29 cellular contexts compared by ENCODE assay signal in genomic region chr2:221908518-221908917, GRCh38.
"Had no signal": no experiment of that assay in that cellular context is flagged by ENCODE, and none has a peak within 500 bp of the region (broad histone marks: within the 10 kb centered on the region; RNA-seq: fewer than 3 reads in every experiment).

No MANE protein-coding gene starts in this region.

- H3K27ac ChIP-seq: brain microvascular endothelial cell, coronary artery, dorsolateral prefrontal cortex, esophagus muscularis mucosa, foreskin keratinocyte, gastrocnemius medialis had no signal

- DNase-seq: activated CD4-positive, alpha-beta memory T cell treated with anti-CD3 and anti-CD28 coated beads, Interleukin-2, amount 10 ng/mL, durations not matched to agents 7 days and 5 days; activated CD4-positive, alpha-beta T cell treated with anti-CD3 and anti-CD28 coated beads for 1 hour; activated CD4-positive, alpha-beta T cell treated with anti-CD3 and anti-CD28 coated beads for 4 hours; activated CD4-positive, alpha-beta T cell treated with anti-CD3 and anti-CD28 coated beads, Interleukin-2, amount 10 ng/mL, durations not matched to agents 7 days and 5 days; activated CD4-positive, alpha-beta T cell treated with anti-CD3 and anti-CD28 coated beads, Interleukin-2, amount 50 U/mL, for 4 hours; activated CD8-positive, alpha-beta memory T cell treated with anti-CD3 and anti-CD28 coated beads, Interleukin-2, amount 50 U/mL, for 48 hours; activated gamma-delta T cell; activated naive CD4-positive, alpha-beta T cell; activated naive CD4-positive, alpha-beta T cell treated with anti-CD3 and anti-CD28 coated beads, Interleukin-2, amount 10 ng/mL, durations not matched to agents 7 days and 5 days; activated naive CD8-positive, alpha-beta T cell treated with anti-CD3 and anti-CD28 coated beads, Interleukin-2, amount 10 ng/mL, durations not matched to agents 7 days and 5 days; activated T-cell treated with anti-CD3 and anti-CD28 coated beads for 4 hours; activated T-cell treated with anti-CD3 and anti-CD28 coated beads, Interleukin-2, amount 50 U/mL, for 24 hours; activated T-cell treated with anti-CD3 and anti-CD28 coated beads, Interleukin-2, amount 50 U/mL, for 72 hours; amniotic stem cell; anterior cingulate cortex; brain microvascular endothelial cell; dorsolateral prefrontal cortex; effector memory CD4-positive, alpha-beta T cell; erythroblast; foreskin keratinocyte; gastrocnemius medialis; glutamatergic neuron; T-helper 2 cell had no signal

- H3K9me3 Mint-ChIP-seq: activated CD4-positive, alpha-beta memory T cell treated with anti-CD3 and anti-CD28 coated beads, Interleukin-2, amount 10 ng/mL, durations not matched to agents 7 days and 5 days; activated CD4-positive, alpha-beta T cell treated with anti-CD3 and anti-CD28 coated beads, Interleukin-2, amount 10 ng/mL, durations not matched to agents 7 days and 5 days; activated naive CD4-positive, alpha-beta T cell treated with anti-CD3 and anti-CD28 coated beads, Interleukin-2, amount 10 ng/mL, durations not matched to agents 7 days and 5 days; activated naive CD8-positive, alpha-beta T cell treated with anti-CD3 and anti-CD28 coated beads, Interleukin-2, amount 10 ng/mL, durations not matched to agents 7 days and 5 days; activated T-cell treated with anti-CD3 and anti-CD28 coated beads, Interleukin-2, amount 50 U/mL, for 24 hours; dendritic cell treated with granulocyte-macrophage colony-stimulating factor and Interleukin-4, amounts not matched to agents 40 ng/mL and 50 ng/mL, for 4 days had no signal

- H3K9me3 ChIP-seq: esophagus muscularis mucosa, gastrocnemius medialis had no signal

- H3K36me3 Mint-ChIP-seq: activated naive CD4-positive, alpha-beta T cell treated with anti-CD3 and anti-CD28 coated beads, Interleukin-2, amount 10 ng/mL, durations not matched to agents 7 days and 5 days; activated naive CD4-positive, alpha-beta T cell treated with anti-CD3 and anti-CD28 coated beads, Interleukin-2, amount 50 U/mL, for 72 hours; activated naive CD8-positive, alpha-beta T cell treated with anti-CD3 and anti-CD28 coated beads, Interleukin-2, amount 10 ng/mL, durations not matched to agents 7 days and 5 days had no signal

- H3K27me3 ChIP-seq: brain microvascular endothelial cell, dorsolateral prefrontal cortex, esophagus muscularis mucosa, foreskin keratinocyte, gastrocnemius medialis had no signal

- H3K4me3 ChIP-seq: coronary artery, dorsolateral prefrontal cortex, esophagus muscularis mucosa, gastrocnemius medialis had no signal

- H3K27me3 Mint-ChIP-seq: activated CD4-positive, alpha-beta memory T cell treated with anti-CD3 and anti-CD28 coated beads, Interleukin-2, amount 10 ng/mL, durations not matched to agents 7 days and 5 days; activated CD4-positive, alpha-beta T cell treated with anti-CD3 and anti-CD28 coated beads, Interleukin-2, amount 10 ng/mL, durations not matched to agents 7 days and 5 days; activated naive CD4-positive, alpha-beta T cell treated with anti-CD3 and anti-CD28 coated beads, Interleukin-2, amount 10 ng/mL, durations not matched to agents 7 days and 5 days; activated naive CD8-positive, alpha-beta T cell treated with anti-CD3 and anti-CD28 coated beads, Interleukin-2, amount 10 ng/mL, durations not matched to agents 7 days and 5 days; activated T-cell treated with anti-CD3 and anti-CD28 coated beads, Interleukin-2, amount 50 U/mL, for 24 hours; central memory CD8-positive, alpha-beta T cell; dendritic cell treated with granulocyte-macrophage colony-stimulating factor and Interleukin-4, amounts not matched to agents 40 ng/mL and 50 ng/mL, for 4 days had no signal

- H3K4me3 Mint-ChIP-seq: activated CD4-positive, alpha-beta memory T cell treated with anti-CD3 and anti-CD28 coated beads, Interleukin-2, amount 10 ng/mL, durations not matched to agents 7 days and 5 days; activated CD4-positive, alpha-beta T cell treated with anti-CD3 and anti-CD28 coated beads, Interleukin-2, amount 10 ng/mL, durations not matched to agents 7 days and 5 days; activated naive CD4-positive, alpha-beta T cell treated with anti-CD3 and anti-CD28 coated beads, Interleukin-2, amount 10 ng/mL, durations not matched to agents 7 days and 5 days; activated naive CD8-positive, alpha-beta T cell treated with anti-CD3 and anti-CD28 coated beads, Interleukin-2, amount 10 ng/mL, durations not matched to agents 7 days and 5 days; activated T-cell treated with anti-CD3 and anti-CD28 coated beads, Interleukin-2, amount 50 U/mL, for 24 hours; activated T-cell treated with anti-CD3 and anti-CD28 coated beads, Interleukin-2, amount 50 U/mL, for 72 hours; central memory CD8-positive, alpha-beta T cell; dendritic cell treated with granulocyte-macrophage colony-stimulating factor and Interleukin-4, amounts not matched to agents 40 ng/mL and 50 ng/mL, for 4 days; WTC11 had no signal

- H3K4me1 ChIP-seq: esophagus muscularis mucosa, foreskin keratinocyte, gastrocnemius medialis had no signal

- H3K36me3 ChIP-seq: brain microvascular endothelial cell, esophagus muscularis mucosa, gastrocnemius medialis had no signal

- H3K4me1 Mint-ChIP-seq: activated CD4-positive, alpha-beta memory T cell treated with anti-CD3 and anti-CD28 coated beads, Interleukin-2, amount 10 ng/mL, durations not matched to agents 7 days and 5 days; activated CD4-positive, alpha-beta T cell treated with anti-CD3 and anti-CD28 coated beads, Interleukin-2, amount 10 ng/mL, durations not matched to agents 7 days and 5 days; activated naive CD4-positive, alpha-beta T cell treated with anti-CD3 and anti-CD28 coated beads, Interleukin-2, amount 10 ng/mL, durations not matched to agents 7 days and 5 days; activated naive CD8-positive, alpha-beta T cell treated with anti-CD3 and anti-CD28 coated beads, Interleukin-2, amount 10 ng/mL, durations not matched to agents 7 days and 5 days; central memory CD8-positive, alpha-beta T cell had no signal

- H3K27ac Mint-ChIP-seq: activated CD4-positive, alpha-beta memory T cell treated with anti-CD3 and anti-CD28 coated beads, Interleukin-2, amount 10 ng/mL, durations not matched to agents 7 days and 5 days; activated CD4-positive, alpha-beta T cell treated with anti-CD3 and anti-CD28 coated beads, Interleukin-2, amount 10 ng/mL, durations not matched to agents 7 days and 5 days; activated naive CD4-positive, alpha-beta T cell treated with anti-CD3 and anti-CD28 coated beads, Interleukin-2, amount 10 ng/mL, durations not matched to agents 7 days and 5 days; activated naive CD4-positive, alpha-beta T cell treated with anti-CD3 and anti-CD28 coated beads, Interleukin-2, amount 50 U/mL, for 72 hours; activated naive CD8-positive, alpha-beta T cell treated with anti-CD3 and anti-CD28 coated beads, Interleukin-2, amount 10 ng/mL, durations not matched to agents 7 days and 5 days; activated T-cell treated with anti-CD3 and anti-CD28 coated beads, Interleukin-2, amount 50 U/mL, for 24 hours; activated T-cell treated with anti-CD3 and anti-CD28 coated beads, Interleukin-2, amount 50 U/mL, for 72 hours; dendritic cell treated with granulocyte-macrophage colony-stimulating factor and Interleukin-4, amounts not matched to agents 40 ng/mL and 50 ng/mL, for 4 days; WTC11 had no signal

- ATAC-seq: activated naive CD4-positive, alpha-beta T cell treated with anti-CD3 and anti-CD28 coated beads, Interleukin-2, amount 50 U/mL, for 72 hours; activated T-cell treated with anti-CD3 and anti-CD28 coated beads, Interleukin-2, amount 50 U/mL, for 72 hours; foreskin keratinocyte; gastrocnemius medialis; WTC11 had no signal
